ENCODE assay signal across 20 cellular contexts in genomic region chr9:98580956-98581355, GRCh38.
"Had no signal": no experiment of that assay in that cellular context is flagged by ENCODE, and none has a peak within 500 bp of the region (broad histone marks: within the 10 kb centered on the region; RNA-seq: fewer than 3 reads in every experiment).

No MANE protein-coding gene starts in this region.

- H3K9me3 ChIP-seq: esophagus squamous epithelium, gastroesophageal sphincter, left ventricle myocardium inferior, lower lobe of right lung, neutrophil, right lobe of liver, tibial artery, upper lobe of left lung, uterus had no signal

- H3K27ac ChIP-seq: esophagus squamous epithelium, gastroesophageal sphincter, left ventricle myocardium inferior, lower lobe of right lung, neutrophil, right lobe of liver, tibial artery, upper lobe of left lung, uterus had no signal

- H3K36me3 Mint-ChIP-seq: memory B cell; stimulated activated memory B cell treated with anti-CD40 and anti-IgM and Interleukin-4, amounts not matched to agents 10 μg/mL and 1 μg/mL and 100 μg/mL, for 72 hours had no signal

- H3K4me3 Mint-ChIP-seq: effector memory CD8-positive, alpha-beta T cell; memory B cell; nephron; stimulated activated memory B cell treated with anti-CD40 and anti-IgM and Interleukin-4, amounts not matched to agents 10 μg/mL and 1 μg/mL and 100 μg/mL, for 72 hours; stimulated activated naive CD8-positive, alpha-beta T cell treated with anti-CD3 and anti-CD28 coated beads, Interleukin-15, Interleukin-2, amounts not matched to agents 100 ng/mL and 50 ng/mL, for 24 hours had no signal

- H3K27me3 ChIP-seq: right lobe of liver, upper lobe of left lung, uterus had no signal

- H3K27ac Mint-ChIP-seq: effector memory CD8-positive, alpha-beta T cell; memory B cell; nephron; stimulated activated memory B cell treated with anti-CD40 and anti-IgM and Interleukin-4, amounts not matched to agents 10 μg/mL and 1 μg/mL and 100 μg/mL, for 72 hours; stimulated activated naive CD8-positive, alpha-beta T cell treated with anti-CD3 and anti-CD28 coated beads, Interleukin-15, Interleukin-2, amounts not matched to agents 100 ng/mL and 50 ng/mL, for 24 hours had no signal

- H3K4me1 ChIP-seq: esophagus squamous epithelium, gastroesophageal sphincter, left ventricle myocardium inferior, lower lobe of right lung, tibial artery, upper lobe of left lung, uterus had no signal

- H3K4me1 Mint-ChIP-seq: nephron had no signal

- H3K9me3 Mint-ChIP-seq: effector memory CD8-positive, alpha-beta T cell; memory B cell; nephron had no signal

- DNase-seq: effector memory CD8-positive, alpha-beta T cell; esophagus squamous epithelium; foreskin fibroblast; glutamatergic neuron; left ventricle myocardium inferior; lower lobe of right lung; midbrain; right lobe of liver; stimulated activated CD4-positive, alpha-beta T cell treated with anti-CD3 and anti-CD28 coated beads, Interleukin-15, amount 100 ng/mL, for 24 hours; stimulated activated CD4-positive, alpha-beta T cell treated with anti-CD3 and anti-CD28 coated beads, Interleukin-1b, Interleukin-23, amount 100 ng/mL, for 48 hours; stimulated activated CD4-positive, alpha-beta T cell treated with anti-CD3 and anti-CD28 coated beads, Interleukin-4, amount 100 ng/mL, for 24 hours; tibial artery; uterus had no signal

- ATAC-seq: effector memory CD8-positive, alpha-beta T cell; gastroesophageal sphincter; lower lobe of right lung; right lobe of liver; stimulated activated memory B cell treated with anti-CD40 and anti-IgM and Interleukin-4, amounts not matched to agents 10 μg/mL and 1 μg/mL and 100 μg/mL, for 72 hours had no signal
